Comparison of ENCODE assay signal across 8 cellular contexts in the genomic region with DNA sequence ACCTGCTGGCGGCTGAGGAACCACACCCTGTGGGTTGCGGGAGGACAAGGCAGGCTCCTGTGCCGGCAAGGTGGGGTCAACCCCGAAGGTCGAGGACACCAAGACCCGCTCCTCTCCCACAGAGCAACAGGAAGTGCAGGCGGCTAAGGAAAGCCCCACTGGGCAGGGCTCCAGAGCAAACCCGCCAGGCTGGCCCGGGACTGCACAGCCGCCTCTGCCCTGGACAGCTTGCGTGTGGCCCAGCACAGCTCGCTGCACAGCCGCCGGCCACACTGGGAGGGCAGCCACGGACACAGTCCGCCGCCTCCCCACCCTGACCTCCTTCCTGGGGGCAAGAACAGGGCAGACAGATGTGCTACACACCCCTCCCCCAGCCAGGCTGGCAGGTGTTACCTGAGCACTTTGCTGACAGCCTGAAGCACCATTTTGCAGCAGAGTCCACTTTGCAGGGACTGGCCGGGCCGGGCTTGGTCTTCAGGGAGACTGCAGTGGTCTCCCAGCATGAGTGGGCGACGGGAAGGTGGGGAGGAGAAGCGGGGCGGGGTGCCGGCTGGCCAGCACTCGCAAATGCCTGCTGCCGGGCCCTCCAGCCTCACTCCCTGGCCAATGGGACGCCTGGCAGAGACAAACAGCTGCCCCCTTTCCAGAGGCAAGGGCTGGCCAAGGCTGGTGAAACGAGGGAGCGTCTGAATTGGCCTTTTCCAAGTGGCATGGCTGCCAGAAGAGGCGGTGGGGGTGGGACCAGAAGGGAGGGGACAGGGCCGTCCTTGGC. TPM values are rescaled to one million over a fixed set of nuclear protein-coding genes. Genes with fewer than 3 reads are reported as not detected.
DNase-seq lines count a peak whose midpoint lies in the region; ATAC-seq and TF ChIP-seq lines count a peak whose summit lies in the region.

A gene with protein sequence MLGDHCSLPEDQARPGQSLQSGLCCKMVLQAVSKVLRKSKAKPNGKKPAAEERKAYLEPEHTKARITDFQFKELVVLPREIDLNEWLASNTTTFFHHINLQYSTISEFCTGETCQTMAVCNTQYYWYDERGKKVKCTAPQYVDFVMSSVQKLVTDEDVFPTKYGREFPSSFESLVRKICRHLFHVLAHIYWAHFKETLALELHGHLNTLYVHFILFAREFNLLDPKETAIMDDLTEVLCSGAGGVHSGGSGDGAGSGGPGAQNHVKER (minus strand): TSS at position 726 of the 772 bp plus-strand sequence. CDS start 223 bp downstream, at position 503.

- H3K27me3 ChIP-seq in A673 (replicated peaks; ENCODE audit: insufficient read depth, low read depth, low read length, poor library complexity) (no peaks in the 10 kb centered on the region), endodermal cell (ENCODE audit: control insufficient read depth, insufficient read depth, low read length, poor library complexity, severe bottlenecking) (no peaks in the 10 kb centered on the region), mucosa of stomach (ENCODE audit: control insufficient read depth, insufficient read depth, low read length) (no peaks in the 10 kb centered on the region)

- DNase-seq in A673 (ENCODE audit: low spot score) (no peak), endodermal cell (no peak), middle frontal gyrus (ENCODE audit: extremely low spot score, low spot score) (no peak), hepatic stellate cell (ENCODE audit: low spot score) (no peak)

- CTCF ChIA-PET in A673 (lab: Charles Lee): no interaction called here

- TF ChIP-seq CTCF in A673 (conservative IDR thresholded peaks at IDR 0.05; ENCODE audit: low read depth, low read length): no peak
- TF ChIP-seq CTCF in endodermal cell (conservative IDR thresholded peaks at IDR 0.05): peak; percentile 8

- no peak within 1 kb of the TSS for H3K9ac ChIP-seq in endodermal cell (ENCODE audit: extremely low read depth, low read length, poor library complexity, severe bottlenecking)
- H3K9ac ChIP-seq in mucosa of stomach (ENCODE audit: low read length): peak within 1 kb of the TSS; percentile 24

- BruUV-seq in A673 (replicated peaks; lab: Mats Ljungman, UMichigan): no TSS peak

- no peak within 1 kb of the TSS for H3K27ac ChIP-seq in A673 (ENCODE audit: low read depth, low read length, poor library complexity, severe bottlenecking)
- no peak within 1 kb of the TSS for H3K27ac ChIP-seq in endodermal cell (ENCODE audit: low read depth, low read length)

- H3K4me3 ChIP-seq in A673 (ENCODE audit: low read depth, low read length, poor library complexity, severe bottlenecking) (no peak within 1 kb of the TSS), endodermal cell (ENCODE audit: low read length) (no peak within 1 kb of the TSS), mucosa of stomach (ENCODE audit: low read length) (no peak within 1 kb of the TSS)

- H3K27me3 Mint-ChIP-seq in endodermal cell (ENCODE audit: insufficient read depth): no peaks in the 10 kb centered on the region

- no peaks in the 10 kb centered on the region for H3K4me1 ChIP-seq in A673 (ENCODE audit: insufficient read depth, low read length, poor library complexity, severe bottlenecking)
- no peaks in the 10 kb centered on the region for H3K4me1 ChIP-seq in endodermal cell (ENCODE audit: control insufficient read depth, insufficient read depth, low read length)
- peaks cover 56% of the 10 kb centered on the region for H3K4me1 ChIP-seq in mucosa of stomach (ENCODE audit: control insufficient read depth, insufficient read depth, low read length)

- WGBS in endodermal cell (ENCODE audit: insufficient coverage in 1 of 2, insufficient read length in 1 of 2), 2 experiments: 86 to 88% methylated on average over 17 to 31 of the region's 31 CpGs

- no peak for ATAC-seq in HG03025 (IDR thresholded peaks at IDR 0.05; ENCODE audit: low FRiP score, unreplicated experiment)
- ATAC-seq in GM19023 (IDR thresholded peaks at IDR 0.05; ENCODE audit: unreplicated experiment): no peak

- POLR2A ChIA-PET in A673 (lab: Charles Lee; ENCODE audit: low non-redundant PET): no interaction called here

- TF ChIP-seq RAD21 in Ishikawa (IDR thresholded peaks at IDR 0.05; ENCODE audit: low read depth): no peak

- H3K9me3 ChIP-seq in A673 (ENCODE audit: low read depth, low read length, poor library complexity, severe bottlenecking) (no peaks in the 10 kb centered on the region), endodermal cell (ENCODE audit: control insufficient read depth, low read length) (no peaks in the 10 kb centered on the region), mucosa of stomach (ENCODE audit: control insufficient read depth, low read length) (no peaks in the 10 kb centered on the region)

- intact Hi-C loops in A673 (cut with micrococcal nuclease; ENCODE audit: unreplicated experiment): no loop called here

- H3K27ac Mint-ChIP-seq in endodermal cell: peak within 1 kb of the TSS; percentile 44

- H3K36me3 ChIP-seq in A673 (ENCODE audit: insufficient read depth, low read length, poor library complexity, severe bottlenecking) (no peaks in the 10 kb centered on the region), endodermal cell (ENCODE audit: control insufficient read depth, insufficient read depth, low read length) (no peaks in the 10 kb centered on the region), mucosa of stomach (ENCODE audit: control insufficient read depth, insufficient read depth, low read length) (no peaks in the 10 kb centered on the region)

- no peaks in the 10 kb centered on the region for H3K36me3 Mint-ChIP-seq in endodermal cell (ENCODE audit: low read depth)

- TF ChIP-seq EP300 in Ishikawa (IDR thresholded peaks at IDR 0.05; ENCODE audit: borderline replicate concordance): peak; percentile 71; the same call in 1 of the 2 replicates

- no peak within 1 kb of the TSS for H3K4me3 Mint-ChIP-seq in endodermal cell

- no peaks in the 10 kb centered on the region for H3K9me3 Mint-ChIP-seq in endodermal cell

- H3K4me1 Mint-ChIP-seq in endodermal cell: no peaks in the 10 kb centered on the region

TF ChIP-seq in Ishikawa, 13 proteins besides CTCF, POLR2A, EP300 and RAD21:
- TF ChIP-seq TCF12 (IDR thresholded peaks at IDR 0.05; ENCODE audit: low read depth): peak; percentile 85
- no peak for TF ChIP-seq TEAD4 (IDR thresholded peaks at IDR 0.05)
- TF ChIP-seq ZBTB7A (IDR thresholded peaks at IDR 0.05; ENCODE audit: low read depth): 0 out of 2 replicates have a peak, but pooled peaks have one; percentile 28
- no peak for TF ChIP-seq TAF1 (IDR thresholded peaks at IDR 0.05; ENCODE audit: low read depth)
- no peak for TF ChIP-seq EGR1 (IDR thresholded peaks at IDR 0.05)
- TF ChIP-seq NFIC (IDR thresholded peaks at IDR 0.05): peak; percentile 77
- TF ChIP-seq, protein P1, sequence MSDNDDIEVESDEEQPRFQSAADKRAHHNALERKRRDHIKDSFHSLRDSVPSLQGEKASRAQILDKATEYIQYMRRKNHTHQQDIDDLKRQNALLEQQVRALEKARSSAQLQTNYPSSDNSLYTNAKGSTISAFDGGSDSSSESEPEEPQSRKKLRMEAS (IDR thresholded peaks at IDR 0.05): peak; percentile 72
- TF ChIP-seq YY1 (IDR thresholded peaks at IDR 0.05; ENCODE audit: low read depth): 0 out of 2 replicates have a peak, but pooled peaks have one; percentile 10

RNA-seq across cellular contexts. Expression of the gene that starts here (rescaled TPM):
- total RNA-seq in A673 (2021) (14.5 and 14.7 TPM in 2 replicates), endodermal cell (10 to 100 TPM; 23.9 to 25.4 TPM)
- 15.7 TPM for polyA plus RNA-seq in endodermal cell (2013, experiment 1 of 2)
- 14.4 TPM for polyA plus RNA-seq in endodermal cell (2013, experiment 2 of 2)
